ENCODE assay signal across 27 cellular contexts in the genomic region with DNA sequence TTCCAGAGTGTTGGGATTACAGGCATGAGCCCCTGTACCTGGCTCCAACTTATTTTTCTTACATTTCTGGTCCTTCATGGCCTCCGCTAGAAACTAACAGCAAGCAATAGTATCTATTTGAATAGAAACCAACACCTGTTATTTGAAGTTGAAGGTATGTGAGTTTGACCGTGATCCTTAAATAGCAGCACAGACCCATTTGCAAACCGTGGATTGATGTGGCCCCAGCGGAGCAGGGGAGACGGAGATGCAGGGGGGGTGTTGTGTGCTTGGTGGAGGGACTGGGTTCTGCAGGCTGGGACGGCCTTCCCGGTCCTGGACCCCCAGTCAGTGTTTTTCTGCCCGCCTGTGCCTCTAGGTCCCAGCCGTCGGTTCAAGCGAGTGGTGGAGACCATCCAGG. TPM values are rescaled to one million over a fixed set of nuclear protein-coding genes. Genes with fewer than 3 reads are reported as not detected.
"Had no signal": no experiment of that assay in that cellular context is flagged by ENCODE, and none has a peak within 500 bp of the region (broad histone marks: within the 10 kb centered on the region; RNA-seq: fewer than 3 reads in every experiment).

No MANE protein-coding gene starts in this region.

- ATAC-seq: activated T-helper 17 cell treated with anti-CD3 and anti-CD28 coated beads, Interleukin-2, amount 50 U/mL, for 72 hours; T-helper 17 cell had no signal

- H3K4me3 Mint-ChIP-seq: activated B cell treated with CpG ODN at 0.5 μM for 24 hours; activated CD4-positive, alpha-beta memory T cell treated with anti-CD3 and anti-CD28 coated beads, Interleukin-2, amount 10 ng/mL, durations not matched to agents 7 days and 5 days; activated CD4-positive, alpha-beta T cell treated with anti-CD3 and anti-CD28 coated beads, Interleukin-2, amount 10 ng/mL, durations not matched to agents 7 days and 5 days; activated naive CD4-positive, alpha-beta T cell treated with anti-CD3 and anti-CD28 coated beads for 36 hours; activated naive CD8-positive, alpha-beta T cell; activated T-helper 17 cell treated with anti-CD3 and anti-CD28 coated beads, Interleukin-2, amount 50 U/mL, for 72 hours; brain; central memory CD8-positive, alpha-beta T cell; T-helper 17 cell had no signal

- H3K27me3 Mint-ChIP-seq: activated B cell treated with CpG ODN at 0.5 μM for 24 hours; activated CD4-positive, alpha-beta memory T cell treated with anti-CD3 and anti-CD28 coated beads, Interleukin-2, amount 10 ng/mL, durations not matched to agents 7 days and 5 days; activated CD4-positive, alpha-beta T cell treated with anti-CD3 and anti-CD28 coated beads, Interleukin-2, amount 10 ng/mL, durations not matched to agents 7 days and 5 days; activated naive CD8-positive, alpha-beta T cell; activated T-helper 17 cell treated with anti-CD3 and anti-CD28 coated beads, Interleukin-2, amount 50 U/mL, for 72 hours; brain; central memory CD8-positive, alpha-beta T cell; T-helper 17 cell had no signal

- H3K27ac Mint-ChIP-seq: activated B cell treated with CpG ODN at 0.5 μM for 24 hours; activated CD4-positive, alpha-beta memory T cell treated with anti-CD3 and anti-CD28 coated beads, Interleukin-2, amount 10 ng/mL, durations not matched to agents 7 days and 5 days; activated CD4-positive, alpha-beta T cell treated with anti-CD3 and anti-CD28 coated beads, Interleukin-2, amount 10 ng/mL, durations not matched to agents 7 days and 5 days; activated naive CD4-positive, alpha-beta T cell treated with anti-CD3 and anti-CD28 coated beads for 36 hours; activated naive CD8-positive, alpha-beta T cell; activated T-helper 17 cell treated with anti-CD3 and anti-CD28 coated beads, Interleukin-2, amount 50 U/mL, for 72 hours; T-helper 17 cell had no signal

- H3K36me3 Mint-ChIP-seq: activated naive CD8-positive, alpha-beta T cell had no signal

- H3K4me3 ChIP-seq: PC-9 had no signal

- H2AFZ ChIP-seq: PC-9 had no signal

- H3K4me2 ChIP-seq: PC-9 had no signal

- H3K4me1 Mint-ChIP-seq: activated B cell treated with CpG ODN at 0.5 μM for 24 hours; central memory CD8-positive, alpha-beta T cell had no signal

- H3K9me3 Mint-ChIP-seq: activated B cell treated with CpG ODN at 0.5 μM for 24 hours; activated CD4-positive, alpha-beta memory T cell treated with anti-CD3 and anti-CD28 coated beads, Interleukin-2, amount 10 ng/mL, durations not matched to agents 7 days and 5 days; activated CD4-positive, alpha-beta T cell treated with anti-CD3 and anti-CD28 coated beads, Interleukin-2, amount 10 ng/mL, durations not matched to agents 7 days and 5 days; activated naive CD4-positive, alpha-beta T cell treated with anti-CD3 and anti-CD28 coated beads for 36 hours; activated T-helper 17 cell treated with anti-CD3 and anti-CD28 coated beads, Interleukin-2, amount 50 U/mL, for 72 hours; brain; central memory CD8-positive, alpha-beta T cell had no signal

- DNase-seq: activated B cell treated with CpG ODN at 0.5 μM for 24 hours; activated CD4-positive, alpha-beta memory T cell treated with anti-CD3 and anti-CD28 coated beads, Interleukin-2, amount 10 ng/mL, durations not matched to agents 7 days and 5 days; activated CD4-positive, alpha-beta T cell treated with anti-CD3 and anti-CD28 coated beads for 1 hour; activated CD4-positive, alpha-beta T cell treated with anti-CD3 and anti-CD28 coated beads, Interleukin-2, amount 10 ng/mL, durations not matched to agents 7 days and 5 days; activated gamma-delta T cell; activated naive CD4-positive, alpha-beta T cell treated with anti-CD3 and anti-CD28 coated beads for 36 hours; activated T-cell treated with anti-CD3 and anti-CD28 coated beads for 4 hours; activated T-cell treated with anti-CD3 and anti-CD28 coated beads, Interleukin-2, amount 50 U/mL, for 48 hours; amygdala; MV-4-11; NCI-H1105; NCI-H1436 treated with DMSO at 0.1 percent for 48 hours; NCI-H187; NCI-H2081; NCI-H510A treated with DMSO at 0.1 percent for 48 hours; NCI-H69; PC-9; SIG-M5; T-helper 17 cell; T-helper 9 cell had no signal

- H3K27ac ChIP-seq: PC-9 had no signal

RNA-seq across cellular contexts. Expression of a gene that starts 16.9 kb away (rescaled TPM):
- total RNA-seq: activated B cell treated with CpG ODN at 0.5 μM for 24 hours; activated naive CD4-positive, alpha-beta T cell treated with anti-CD3 and anti-CD28 coated beads for 36 hours; astrocyte; MCF 10A; PC-9 had no signal

RNA-seq across cellular contexts. Expression of a gene that starts 46.2 kb away (rescaled TPM):
- total RNA-seq: activated B cell treated with CpG ODN at 0.5 μM for 24 hours; activated CD4-positive, alpha-beta T cell treated with anti-CD3 and anti-CD28 coated beads, Interleukin-2, amount 10 ng/mL, durations not matched to agents 7 days and 5 days; activated CD8-positive, alpha-beta memory T cell treated with anti-CD3 and anti-CD28 coated beads for 36 hours had no signal
